ENCODE assay signal across 20 cellular contexts in the genomic region with DNA sequence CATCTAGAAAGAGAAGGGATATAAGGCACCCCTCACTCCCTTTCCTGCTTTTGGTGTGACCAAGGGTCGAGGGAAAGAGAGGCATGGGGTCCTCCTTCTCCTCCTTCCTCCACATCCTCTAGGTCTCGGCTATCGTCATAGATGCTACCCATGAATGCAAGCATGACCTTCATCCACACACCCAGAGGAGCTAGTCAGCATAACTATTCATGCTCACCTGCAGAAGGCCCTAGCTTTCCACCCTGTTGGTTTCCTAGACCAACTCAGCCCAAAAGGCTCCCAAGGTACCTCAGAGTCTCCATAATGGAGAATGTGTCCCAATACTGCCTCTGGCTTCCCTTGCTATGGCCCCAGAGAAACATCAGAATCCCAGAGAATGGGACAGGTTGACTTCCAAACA. TPM values are rescaled to one million over a fixed set of nuclear protein-coding genes. Genes with fewer than 3 reads are reported as not detected.
A peak's percentile ranks its signal among the peaks of the same experiment; 100 is the strongest.
DNase-seq lines count a peak whose midpoint lies in the region; ATAC-seq, FAIRE-seq and TF ChIP-seq lines count a peak whose summit lies in the region.
"Had no signal": no experiment of that assay in that cellular context is flagged by ENCODE, and none has a peak within 500 bp of the region (broad histone marks: within the 10 kb centered on the region; RNA-seq: fewer than 3 reads in every experiment).

No MANE protein-coding gene starts in this region.

- H3K9ac ChIP-seq in HepG2 (ENCODE audit: insufficient read depth, low read depth, low read length) = no peak overlapping the region
- no peak overlapping the region for H3K9ac ChIP-seq in K562 (ENCODE audit: insufficient read depth in 1 of 2, low read depth in 2 of 2, low read length in 2 of 2)
- H3K9ac ChIP-seq: BLaER1 had no signal

- TF ChIP-seq RAD21 in HepG2 (CRISPR knock-in tag; IDR thresholded peaks at IDR 0.05) (no peak), K562 (CRISPR knock-in tag; conservative IDR thresholded peaks at IDR 0.05 in 1 of 2, IDR thresholded peaks at IDR 0.05 in 1 of 2) (no peak)

- H3K4me2 ChIP-seq in HepG2 (ENCODE audit: low read depth, low read length) = no peak overlapping the region
- H3K4me2 ChIP-seq in K562 (ENCODE audit: insufficient read depth, low read length) = no peak overlapping the region
- H3K4me2 ChIP-seq: BLaER1 had no signal

- H3K4me3 ChIP-seq in HepG2 (replicated peaks in 1 of 3; ENCODE audit: insufficient read depth in 1 of 3, low read depth in 2 of 3, low read length in 3 of 3) = no peak overlapping the region
- no peak overlapping the region for H3K4me3 ChIP-seq in right lobe of liver
- no peak overlapping the region for H3K4me3 ChIP-seq in HEK293 (ENCODE audit: low read depth, low read length)
- H3K4me3 ChIP-seq in K562 = no peak overlapping the region
- H3K4me3 ChIP-seq: BLaER1 had no signal

- WGBS in HepG2 (ENCODE audit: low lambda C conversion rate) = 72% methylated on average over 3 of the region's 3 CpGs
- WGBS in right lobe of liver (ENCODE audit: insufficient coverage, low coverage, low lambda C conversion rate, missing lambda C conversion rate) = 80% methylated on average over 3 of the region's 3 CpGs
- 10% methylated on average over 3 of the region's 3 CpGs for WGBS in K562 (ENCODE audit: insufficient coverage, low coverage, missing lambda C conversion rate)

- TF ChIP-seq EP300 in HepG2 (IDR thresholded peaks at IDR 0.05; ENCODE audit: low read depth in 2 of 2, low read length in 2 of 2) (no peak), HepG2 (CRISPR knock-in tag; IDR thresholded peaks at IDR 0.05; ENCODE audit: borderline replicate concordance) (no peak), K562 (IDR thresholded peaks at IDR 0.05; ENCODE audit: low read length) (no peak)

- in situ Hi-C loops in HepG2 (cut with HindIII; ENCODE audit: extremely low pct_ligation_motif_present, low pct_unique_long_range_greater_than_20kb) = no loop called here
- in situ Hi-C loops in K562 (cut with MboI) = no loop called here

- TF ChIP-seq POLR2A in HepG2 (IDR thresholded peaks at IDR 0.05; ENCODE audit: insufficient read depth in 1 of 2, low read depth in 2 of 2, low read length in 2 of 2) (no peak), right lobe of liver (IDR thresholded peaks at IDR 0.05) (no peak), K562 (conservative IDR thresholded peaks at IDR 0.05) (no peak)

- no peaks in the 10 kb centered on the region for H3K27me3 ChIP-seq in HepG2 (ENCODE audit: control insufficient read depth in 1 of 2, insufficient read depth in 2 of 2, low read length in 2 of 2)
- H3K27me3 ChIP-seq in right lobe of liver = no peaks in the 10 kb centered on the region
- H3K27me3 ChIP-seq in K562 (ENCODE audit: control insufficient read depth in 2 of 2, insufficient read depth in 2 of 2, low read length in 2 of 2) = no peaks in the 10 kb centered on the region
- H3K27me3 ChIP-seq: BE2C, BLaER1 had no signal

- peaks cover 29% of the 10 kb centered on the region for H3K9me3 ChIP-seq in HepG2 (ENCODE audit: low read length)
- peaks cover 0 to 6% (median 0%) of the 10 kb centered on the region in 4 donors for H3K9me3 ChIP-seq in right lobe of liver
- H3K9me3 ChIP-seq in HEK293 (ENCODE audit: control insufficient read depth, insufficient read depth, low read depth, low read length) = no peaks in the 10 kb centered on the region
- peaks cover 7% of the 10 kb centered on the region for H3K9me3 ChIP-seq in K562 (replicated peaks; ENCODE audit: control insufficient read depth, insufficient read depth, low read depth, low read length)

- no peak for TF ChIP-seq CTCF in HepG2 (CRISPR knock-in tag; IDR thresholded peaks at IDR 0.05)
- no peak for TF ChIP-seq CTCF in right lobe of liver (IDR thresholded peaks at IDR 0.05)
- no peak for TF ChIP-seq CTCF in HEK293 (tag by site-specific recombination; IDR thresholded peaks at IDR 0.05)
- TF ChIP-seq CTCF in K562 (IDR thresholded peaks at IDR 0.05 in 2 of 3, conservative IDR thresholded peaks at IDR 0.05 in 1 of 3; ENCODE audit: insufficient read depth in 2 of 3, low read depth in 1 of 3, low read length in 3 of 3) = no peak

- DNase-seq in HepG2 (ENCODE audit: low spot score) (no peak), right lobe of liver (no peak), K562 (ENCODE audit: extremely low read depth in 1 of 4, low spot score in 3 of 4) (no peak), OCI-M2 (lab: John Stamatoyannopoulos, UW; ENCODE audit: unreplicated experiment) (no peak), globus pallidus (ENCODE audit: low spot score) (no peak)
- DNase-seq: ACHN; BE2C; CD4-positive, alpha-beta T cell; CD8-positive, alpha-beta T cell; DMS79 treated with DMSO at 0.1 percent for 48 hours; GF-D8 had no signal

- H4K20me1 ChIP-seq in HepG2 (ENCODE audit: insufficient read depth, low read length) (no peaks in the 10 kb centered on the region), K562 (replicated peaks; ENCODE audit: control insufficient read depth, insufficient read depth, low read length) (no peaks in the 10 kb centered on the region)
- H4K20me1 ChIP-seq: BLaER1 had no signal

- H3K4me1 ChIP-seq in HepG2 (ENCODE audit: insufficient read depth, low read length) (peaks cover 56% of the 10 kb centered on the region), right lobe of liver (no peaks in the 10 kb centered on the region), HEK293 (ENCODE audit: control insufficient read depth, insufficient read depth, low read length) (no peaks in the 10 kb centered on the region), K562 (replicated peaks in 1 of 2; ENCODE audit: control insufficient read depth in 2 of 2, insufficient read depth in 2 of 2, low read length in 2 of 2) (no peaks in the 10 kb centered on the region; a peak in 1 of 5 replicates)
- H3K4me1 ChIP-seq: BE2C had no signal

- no peaks in the 10 kb centered on the region for H3K9me1 ChIP-seq in K562 (ENCODE audit: control insufficient read depth, insufficient read depth, low read length)

- intact Hi-C loops in HepG2 (cut with micrococcal nuclease; ENCODE audit: unreplicated experiment) = no loop called here
- intact Hi-C loops in right lobe of liver (cut with DNase I) = no loop called here
- intact Hi-C loops in K562 (cut with micrococcal nuclease) = no loop called here

- ATAC-seq in HepG2 (no peak), right lobe of liver (no peak), K562 (peak; percentile 50; the same call in 2 of the 3 replicates), GM21367 (IDR thresholded peaks at IDR 0.05; ENCODE audit: unreplicated experiment) (no peak)
- ATAC-seq: CD8-positive, alpha-beta T cell had no signal

- H3K79me2 ChIP-seq in HepG2 (ENCODE audit: insufficient read depth, low read length) = no peaks in the 10 kb centered on the region
- H3K79me2 ChIP-seq in K562 (ENCODE audit: control insufficient read depth, insufficient read depth, low read length) = no peaks in the 10 kb centered on the region

- H3K27ac ChIP-seq in HepG2 (ENCODE audit: extremely low read length, insufficient read depth, low read length) (no peak overlapping the region), right lobe of liver (no peak overlapping the region), HEK293 (ENCODE audit: extremely low read depth, low read depth, low read length) (no peak overlapping the region), K562 (ENCODE audit: extremely low read depth, low read depth, low read length) (no peak overlapping the region)
- H3K27ac ChIP-seq: 22Rv1, BLaER1, C4-2B had no signal

- H3K36me3 ChIP-seq in HepG2 (replicated peaks in 1 of 2; ENCODE audit: control insufficient read depth in 1 of 2, insufficient read depth in 2 of 2, low read length in 2 of 2) = no peaks in the 10 kb centered on the region
- no peaks in the 10 kb centered on the region for H3K36me3 ChIP-seq in right lobe of liver
- H3K36me3 ChIP-seq in HEK293 (ENCODE audit: control insufficient read depth in 2 of 2, insufficient read depth in 1 of 2, low read length in 2 of 2) = no peaks in the 10 kb centered on the region
- H3K36me3 ChIP-seq in K562 (ENCODE audit: control insufficient read depth, insufficient read depth, low read length) = no peaks in the 10 kb centered on the region
- H3K36me3 ChIP-seq: BE2C, BLaER1 had no signal

- no TSS peak for BruUV-seq in HepG2 (replicated peaks; lab: Mats Ljungman, UMichigan)
- no TSS peak for BruUV-seq in K562 (replicated peaks; lab: Mats Ljungman, UMichigan)

- CTCF ChIA-PET in HepG2 (lab: Yijun Ruan, JAX; ENCODE audit: low intra/inter-chr PET ratio, low total read pairs) = no interaction called here
- CTCF ChIA-PET in HEK293 (lab: Yijun Ruan, JAX) = no interaction called here
- CTCF ChIA-PET in K562 (lab: Yijun Ruan, JAX; ENCODE audit: low intra/inter-chr PET ratio) = no interaction called here

- POLR2A ChIA-PET in HepG2 (lab: Yijun Ruan, JAX) = no interaction called here
- POLR2A ChIA-PET in HEK293 (lab: Yijun Ruan, JAX) = no interaction called here
- POLR2A ChIA-PET in K562 (lab: Yijun Ruan, JAX) = no interaction called here

- FAIRE-seq in HepG2 (lab: Jason Lieb, UNC) (no peak), K562 (lab: Jason Lieb, UNC) (no peak)
- FAIRE-seq: D721Med, G401.6, GM12891, GM19239 had no signal

- H2AFZ ChIP-seq in HepG2 (ENCODE audit: low read length) (no peak overlapping the region), K562 (ENCODE audit: low read depth, low read length) (no peak overlapping the region)

RNA-seq across cellular contexts. Expression of a gene that starts 33.2 kb away (rescaled TPM):
- total RNA-seq in HepG2 (2016; rRNA removed; fragmentation: Illumina TruSeq; extraction: Trizol) = 12.1 and 25.3 TPM in 2 replicates
- total RNA-seq in HepG2 (2016; cell fraction: cytosol; rRNA removed; fragmentation: Illumina TruSeq; extraction: Trizol; ENCODE audit: low read depth) = 10.5 and 12.0 TPM in 2 replicates
- 9.2 and 25.2 TPM in 2 replicates for total RNA-seq in HepG2 (2016; cell fraction: insoluble cytoplasmic fraction; rRNA removed; fragmentation: Illumina TruSeq; extraction: Trizol)
- 7.8 and 8.3 TPM in 2 replicates for total RNA-seq in HepG2 (2016; cell fraction: membrane; rRNA removed; fragmentation: Illumina TruSeq; extraction: Trizol)
- 34.8 and 45.0 TPM in 2 replicates for total RNA-seq in HepG2 (2016; cell fraction: nucleus; rRNA removed; fragmentation: Illumina TruSeq; extraction: Trizol)
- polyA plus RNA-seq in HepG2 (2011; rRNA removed) = 19.1 and 25.5 TPM in 2 replicates
- 6.8 and 9.3 TPM in 2 replicates for polyA plus RNA-seq in HepG2 (2011; cell fraction: cytosol; rRNA removed)
- 164 and 167 TPM in 2 replicates for polyA plus RNA-seq in HepG2 (2011; cell fraction: nucleus; rRNA removed)
- 23.7 and 26.2 TPM in 2 replicates for polyA plus RNA-seq in HepG2 (2012)
- polyA plus RNA-seq in HepG2 (2016; cell fraction: cytosol; fragmentation: Illumina TruSeq; extraction: Trizol; ENCODE audit: low read depth) = 3.7 and 3.9 TPM in 2 replicates
- 14.4 and 17.9 TPM in 2 replicates for polyA plus RNA-seq in HepG2 (2016; cell fraction: insoluble cytoplasmic fraction; fragmentation: Illumina TruSeq; extraction: Trizol; ENCODE audit: low read depth)
- polyA plus RNA-seq in HepG2 (2016; cell fraction: membrane; fragmentation: Illumina TruSeq; extraction: Trizol; ENCODE audit: low read depth) = 7.6 and 7.8 TPM in 2 replicates
- polyA plus RNA-seq in HepG2 (2016; cell fraction: nucleus; fragmentation: Illumina TruSeq; extraction: Trizol; ENCODE audit: insufficient read depth, low read depth) = 109 and 113 TPM in 2 replicates
- 49.0 and 66.8 TPM in 2 replicates for polyA minus RNA-seq in HepG2 (2011; rRNA and poly(A)+ RNA removed; ENCODE audit: low replicate concordance)
- 4.6 and 5.2 TPM in 2 replicates for polyA minus RNA-seq in HepG2 (2011; cell fraction: cytosol; rRNA and poly(A)+ RNA removed)
- polyA minus RNA-seq in HepG2 (2011; cell fraction: nucleus; rRNA and poly(A)+ RNA removed) = 90.0 and 98.8 TPM in 2 replicates
- total RNA-seq in right lobe of liver = 10 to 100 TPM in 5 of 6 experiments, 1 to 10 TPM in 1; 9.5 to 22.0 (median 16.7) TPM
- total RNA-seq in K562 (2011; cell fraction: chromatin; rRNA removed; ENCODE audit: low replicate concordance) = 343 and 576 TPM in 2 replicates
- total RNA-seq in K562 (2011; cell fraction: nucleolus; rRNA removed) = 343 and 349 TPM in 2 replicates
- 217 and 256 TPM in 2 replicates for total RNA-seq in K562 (2011; cell fraction: nucleoplasm; rRNA removed)
- total RNA-seq in K562 (2014; rRNA removed) = 48.0 and 55.8 TPM in 2 replicates
- total RNA-seq in K562 (2014; rRNA removed; fragmentation: Illumina TruSeq; extraction: Trizol) = 42.6 and 44.9 TPM in 2 replicates
- total RNA-seq in K562 (2015; rRNA removed; fragmentation: Illumina TruSeq; extraction: Trizol) = 45.2 and 47.3 TPM in 2 replicates
- 67.6 and 71.1 TPM in 2 replicates for total RNA-seq in K562 (2021)
- 37.6 and 56.2 TPM in 2 replicates for polyA plus RNA-seq in K562 (2011; rRNA removed)
- 29.5 and 46.2 TPM in 2 replicates for polyA plus RNA-seq in K562 (2011; cell fraction: cytosol; rRNA removed)
- 499 and 561 TPM in 2 replicates for polyA plus RNA-seq in K562 (2011; cell fraction: nucleus; rRNA removed)
- 58.5 and 64.0 TPM in 2 replicates for polyA plus RNA-seq in K562 (2012)
- polyA plus RNA-seq in K562 (2014; fragmentation: Illumina TruSeq; extraction: Trizol) = 55.4 and 58.5 TPM in 2 replicates
- polyA plus RNA-seq in K562 (2014; fragmentation: Nextera tagmentation; extraction: Ambion mirVana) = 10 to 100 TPM; 18.8 to 21.6 TPM
- 56.7 and 69.0 TPM in 2 replicates for polyA plus RNA-seq in K562 (2014; rRNA removed)
- 45.9 and 57.2 TPM in 2 replicates for polyA minus RNA-seq in K562 (2011; rRNA and poly(A)+ RNA removed)
- 16.1 and 22.0 TPM in 2 replicates for polyA minus RNA-seq in K562 (2011; cell fraction: cytosol; rRNA and poly(A)+ RNA removed)
- 194 and 218 TPM in 2 replicates for polyA minus RNA-seq in K562 (2011; cell fraction: nucleus; rRNA and poly(A)+ RNA removed)

RNA-seq across cellular contexts. Expression of a gene that starts 45.3 kb away (rescaled TPM):
- total RNA-seq in HepG2 (2016; rRNA removed; fragmentation: Illumina TruSeq; extraction: Trizol) (28.5 and 33.9 TPM in 2 replicates), right lobe of liver (10 to 100 TPM; 24.3 to 37.2 (median 28.9) TPM), K562 (2014; rRNA removed) (28.0 and 33.5 TPM in 2 replicates), K562 (2014; rRNA removed; fragmentation: Illumina TruSeq; extraction: Trizol) (42.1 and 44.5 TPM in 2 replicates), K562 (2015; rRNA removed; fragmentation: Illumina TruSeq; extraction: Trizol) (43.2 and 44.8 TPM in 2 replicates), K562 (2021) (50.3 and 52.1 TPM in 2 replicates)
- total RNA-seq in HepG2 (2016; cell fraction: cytosol; rRNA removed; fragmentation: Illumina TruSeq; extraction: Trizol; ENCODE audit: low read depth) = 158 and 165 TPM in 2 replicates
- total RNA-seq in HepG2 (2016; cell fraction: insoluble cytoplasmic fraction; rRNA removed; fragmentation: Illumina TruSeq; extraction: Trizol) = 27.8 and 28.0 TPM in 2 replicates
- total RNA-seq in HepG2 (2016; cell fraction: membrane; rRNA removed; fragmentation: Illumina TruSeq; extraction: Trizol) = 38.7 and 52.1 TPM in 2 replicates
- total RNA-seq in HepG2 (2016; cell fraction: nucleus; rRNA removed; fragmentation: Illumina TruSeq; extraction: Trizol) = 24.4 and 25.8 TPM in 2 replicates
- polyA plus RNA-seq in HepG2 (2011; rRNA removed) (58.3 and 69.4 TPM in 2 replicates), K562 (2011; rRNA removed) (90.7 and 106 TPM in 2 replicates), K562 (2014; fragmentation: Illumina TruSeq; extraction: Trizol) (78.1 and 85.1 TPM in 2 replicates), K562 (2014; fragmentation: Nextera tagmentation; extraction: Ambion mirVana) (10 to 100 TPM; 18.4 to 35.2 TPM), K562 (2014; rRNA removed) (42.9 and 44.5 TPM in 2 replicates)
- polyA plus RNA-seq in HepG2 (2011; cell fraction: cytosol; rRNA removed) = 44.0 and 71.4 TPM in 2 replicates
- polyA plus RNA-seq in HepG2 (2011; cell fraction: nucleus; rRNA removed) = 54.4 and 59.2 TPM in 2 replicates
- 28.7 and 30.1 TPM in 2 replicates for polyA plus RNA-seq in HepG2 (2012)
- 6.7 and 6.8 TPM in 2 replicates for polyA plus RNA-seq in HepG2 (2016; cell fraction: cytosol; fragmentation: Illumina TruSeq; extraction: Trizol; ENCODE audit: low read depth)
- 43.4 and 51.4 TPM in 2 replicates for polyA plus RNA-seq in HepG2 (2016; cell fraction: insoluble cytoplasmic fraction; fragmentation: Illumina TruSeq; extraction: Trizol; ENCODE audit: low read depth)
- 18.2 and 18.4 TPM in 2 replicates for polyA plus RNA-seq in HepG2 (2016; cell fraction: membrane; fragmentation: Illumina TruSeq; extraction: Trizol; ENCODE audit: low read depth)
- polyA plus RNA-seq in HepG2 (2016; cell fraction: nucleus; fragmentation: Illumina TruSeq; extraction: Trizol; ENCODE audit: insufficient read depth, low read depth) = 64.0 and 67.4 TPM in 2 replicates
- 40.5 and 74.2 TPM in 2 replicates for polyA minus RNA-seq in HepG2 (2011; rRNA and poly(A)+ RNA removed; ENCODE audit: low replicate concordance)
- 25.3 and 29.9 TPM in 2 replicates for polyA minus RNA-seq in HepG2 (2011; cell fraction: cytosol; rRNA and poly(A)+ RNA removed)
- 33.9 and 68.1 TPM in 2 replicates for polyA minus RNA-seq in HepG2 (2011; cell fraction: nucleus; rRNA and poly(A)+ RNA removed)
- 115 and 157 TPM in 2 replicates for total RNA-seq in K562 (2011; cell fraction: chromatin; rRNA removed; ENCODE audit: low replicate concordance)
- 58.0 and 60.1 TPM in 2 replicates for total RNA-seq in K562 (2011; cell fraction: nucleolus; rRNA removed)
- 73.8 and 91.0 TPM in 2 replicates for total RNA-seq in K562 (2011; cell fraction: nucleoplasm; rRNA removed)
- polyA plus RNA-seq in K562 (2011; cell fraction: cytosol; rRNA removed) = 62.1 and 77.9 TPM in 2 replicates
- 101 and 107 TPM in 2 replicates for polyA plus RNA-seq in K562 (2011; cell fraction: nucleus; rRNA removed)
- 41.6 and 49.1 TPM in 2 replicates for polyA plus RNA-seq in K562 (2012)
- 146 and 175 TPM in 2 replicates for polyA minus RNA-seq in K562 (2011; rRNA and poly(A)+ RNA removed)
- polyA minus RNA-seq in K562 (2011; cell fraction: cytosol; rRNA and poly(A)+ RNA removed) = 40.0 and 44.7 TPM in 2 replicates
- 20.3 and 43.2 TPM in 2 replicates for polyA minus RNA-seq in K562 (2011; cell fraction: nucleus; rRNA and poly(A)+ RNA removed)

RNA-seq across cellular contexts. Expression of a gene that starts 45.7 kb away (rescaled TPM):
- total RNA-seq in HepG2 (2016; rRNA removed; fragmentation: Illumina TruSeq; extraction: Trizol) (133 and 153 TPM in 2 replicates), right lobe of liver (100 to 1,000 TPM in 2 of 6 experiments, 10 to 100 TPM in 4; 53.9 to 136 (median 65.7) TPM), K562 (2014; rRNA removed) (129 and 155 TPM in 2 replicates), K562 (2014; rRNA removed; fragmentation: Illumina TruSeq; extraction: Trizol) (250 and 288 TPM in 2 replicates), K562 (2015; rRNA removed; fragmentation: Illumina TruSeq; extraction: Trizol) (202 and 215 TPM in 2 replicates), K562 (2021) (242 and 246 TPM in 2 replicates)
- 76.4 and 78.3 TPM in 2 replicates for total RNA-seq in HepG2 (2016; cell fraction: cytosol; rRNA removed; fragmentation: Illumina TruSeq; extraction: Trizol; ENCODE audit: low read depth)
- 131 and 149 TPM in 2 replicates for total RNA-seq in HepG2 (2016; cell fraction: insoluble cytoplasmic fraction; rRNA removed; fragmentation: Illumina TruSeq; extraction: Trizol)
- 125 and 128 TPM in 2 replicates for total RNA-seq in HepG2 (2016; cell fraction: membrane; rRNA removed; fragmentation: Illumina TruSeq; extraction: Trizol)
- total RNA-seq in HepG2 (2016; cell fraction: nucleus; rRNA removed; fragmentation: Illumina TruSeq; extraction: Trizol) = 85.3 and 87.5 TPM in 2 replicates
- polyA plus RNA-seq in HepG2 (2011; rRNA removed) (123 and 129 TPM in 2 replicates), K562 (2011; rRNA removed) (431 and 484 TPM in 2 replicates), K562 (2014; fragmentation: Illumina TruSeq; extraction: Trizol) (402 and 404 TPM in 2 replicates), K562 (2014; fragmentation: Nextera tagmentation; extraction: Ambion mirVana) (100 to 1,000 TPM; 298 to 468 TPM), K562 (2014; rRNA removed) (344 and 358 TPM in 2 replicates)
- polyA plus RNA-seq in HepG2 (2011; cell fraction: cytosol; rRNA removed) = 110 and 124 TPM in 2 replicates
- 81.2 and 89.4 TPM in 2 replicates for polyA plus RNA-seq in HepG2 (2011; cell fraction: nucleus; rRNA removed)
- 102 and 105 TPM in 2 replicates for polyA plus RNA-seq in HepG2 (2012)
- polyA plus RNA-seq in HepG2 (2016; cell fraction: cytosol; fragmentation: Illumina TruSeq; extraction: Trizol; ENCODE audit: low read depth) = 74.8 and 88.6 TPM in 2 replicates
- polyA plus RNA-seq in HepG2 (2016; cell fraction: insoluble cytoplasmic fraction; fragmentation: Illumina TruSeq; extraction: Trizol; ENCODE audit: low read depth) = 170 TPM in 2 replicates
- 103 and 106 TPM in 2 replicates for polyA plus RNA-seq in HepG2 (2016; cell fraction: membrane; fragmentation: Illumina TruSeq; extraction: Trizol; ENCODE audit: low read depth)
- polyA plus RNA-seq in HepG2 (2016; cell fraction: nucleus; fragmentation: Illumina TruSeq; extraction: Trizol; ENCODE audit: insufficient read depth, low read depth) = 170 and 180 TPM in 2 replicates
- 121 and 292 TPM in 2 replicates for polyA minus RNA-seq in HepG2 (2011; rRNA and poly(A)+ RNA removed; ENCODE audit: low replicate concordance)
- 66.4 and 67.5 TPM in 2 replicates for polyA minus RNA-seq in HepG2 (2011; cell fraction: cytosol; rRNA and poly(A)+ RNA removed)
- polyA minus RNA-seq in HepG2 (2011; cell fraction: nucleus; rRNA and poly(A)+ RNA removed) = 105 and 137 TPM in 2 replicates
- 498 and 523 TPM in 2 replicates for total RNA-seq in K562 (2011; cell fraction: chromatin; rRNA removed; ENCODE audit: low replicate concordance)
- total RNA-seq in K562 (2011; cell fraction: nucleolus; rRNA removed) = 338 and 343 TPM in 2 replicates
- 327 and 351 TPM in 2 replicates for total RNA-seq in K562 (2011; cell fraction: nucleoplasm; rRNA removed)
- polyA plus RNA-seq in K562 (2011; cell fraction: cytosol; rRNA removed) = 317 and 359 TPM in 2 replicates
- 376 and 394 TPM in 2 replicates for polyA plus RNA-seq in K562 (2011; cell fraction: nucleus; rRNA removed)
- 209 and 223 TPM in 2 replicates for polyA plus RNA-seq in K562 (2012)
- polyA minus RNA-seq in K562 (2011; rRNA and poly(A)+ RNA removed) = 340 and 359 TPM in 2 replicates
- polyA minus RNA-seq in K562 (2011; cell fraction: cytosol; rRNA and poly(A)+ RNA removed) = 135 and 169 TPM in 2 replicates
- polyA minus RNA-seq in K562 (2011; cell fraction: nucleus; rRNA and poly(A)+ RNA removed) = 193 and 313 TPM in 2 replicates
